In genomic region chr7:98816925-98817710, GRCh38 we compare ENCODE assay signal across 3 cellular contexts.
TF ChIP-seq lines count a peak whose summit lies in the region.

No MANE protein-coding gene starts in this region.

TF ChIP-seq in IMR-90, 13 proteins besides CTCF, POLR2A, EP300 and RAD21:
- no peak for TF ChIP-seq USF2 (IDR thresholded peaks at IDR 0.05; ENCODE audit: low read depth, low read length)
- no peak for TF ChIP-seq FOS (IDR thresholded peaks at IDR 0.05; ENCODE audit: low read depth, low read length)
- 0 out of 2 replicates have a peak, but pooled peaks have one; percentile 5 for TF ChIP-seq MAFK (IDR thresholded peaks at IDR 0.05; ENCODE audit: low read depth, low read length)
- no peak for TF ChIP-seq RFX5 (IDR thresholded peaks at IDR 0.05; ENCODE audit: low read depth, low read length)
- no peak for TF ChIP-seq NFE2L2 (IDR thresholded peaks at IDR 0.05; ENCODE audit: low read depth, low read length)
- no peak for TF ChIP-seq MXI1 (IDR thresholded peaks at IDR 0.05; ENCODE audit: borderline replicate concordance, low read depth, low read length)

TF ChIP-seq in H1, 55 proteins besides CTCF, POLR2A, EP300 and RAD21:
- TF ChIP-seq HDAC6 (IDR thresholded peaks at IDR 0.05; ENCODE audit: low read depth, low read length) (no peak), SP1 (IDR thresholded peaks at IDR 0.05; ENCODE audit: low read depth, low read length) (no peak), EZH2 (IDR thresholded peaks at IDR 0.05; ENCODE audit: low read depth, low read length, severe bottlenecking) (no peak), CBX5 (IDR thresholded peaks at IDR 0.05; ENCODE audit: low read depth, low read length) (no peak), NANOG (IDR thresholded peaks at IDR 0.05; ENCODE audit: insufficient read depth, low read depth, low read length, poor library complexity, severe bottlenecking) (no peak), USF2 (IDR thresholded peaks at IDR 0.05; ENCODE audit: low read length) (no peak)

TF ChIP-seq in SK-N-SH treated with all-trans-retinoic acid at 6 μM for 48 hours, 23 proteins besides CTCF, POLR2A, EP300 and RAD21:
- TF ChIP-seq ZC3H10 (CRISPR knock-in tag; IDR thresholded peaks at IDR 0.05) = no peak
- no peak for TF ChIP-seq TOX (CRISPR knock-in tag; IDR thresholded peaks at IDR 0.05; ENCODE audit: borderline replicate concordance)
- TF ChIP-seq BACH2 (CRISPR knock-in tag; IDR thresholded peaks at IDR 0.05; ENCODE audit: borderline replicate concordance) = no peak
- TF ChIP-seq GLIS3 (CRISPR knock-in tag; IDR thresholded peaks at IDR 0.05) = no peak
- no peak for TF ChIP-seq CSRNP3 (CRISPR knock-in tag; IDR thresholded peaks at IDR 0.05)
- no peak for TF ChIP-seq ESRRG (CRISPR knock-in tag; IDR thresholded peaks at IDR 0.05)
- no peak for TF ChIP-seq CREB5 (CRISPR knock-in tag; IDR thresholded peaks at IDR 0.05; ENCODE audit: low read depth)
- no peak for TF ChIP-seq ZNF8 (CRISPR knock-in tag; IDR thresholded peaks at IDR 0.05)
- TF ChIP-seq ZNF70 (CRISPR knock-in tag; IDR thresholded peaks at IDR 0.05) = no peak
- no peak for TF ChIP-seq TCF4 (CRISPR knock-in tag; IDR thresholded peaks at IDR 0.05; ENCODE audit: borderline replicate concordance)
TF ChIP-seq in SK-N-SH treated with all-trans-retinoic acid at 6 μM for 48 hours: peak in this region for 0.
